Comparison of ENCODE assay signal across 8 cellular contexts in the genomic region with DNA sequence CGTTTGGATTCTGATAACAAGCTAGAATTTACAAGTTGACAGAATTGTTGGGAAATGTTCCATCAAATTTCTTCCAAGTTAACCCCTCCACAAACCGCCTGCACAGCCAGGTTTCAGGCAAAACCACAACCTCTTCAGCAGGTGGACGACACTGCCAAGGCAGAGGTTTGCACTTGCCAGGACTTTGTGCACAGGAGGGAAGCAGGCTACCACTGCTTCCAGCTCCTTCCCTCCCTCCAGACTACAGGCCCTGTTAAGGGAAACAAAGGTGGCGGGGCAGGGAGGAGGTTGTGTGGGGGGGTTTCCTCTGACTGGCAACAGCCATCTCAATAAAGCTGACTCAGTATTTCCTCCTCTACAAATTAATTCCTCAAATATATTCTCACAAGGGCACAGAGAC. TPM values are rescaled to one million over a fixed set of nuclear protein-coding genes. Genes with fewer than 3 reads are reported as not detected.
DNase-seq lines count a peak whose midpoint lies in the region; ATAC-seq and TF ChIP-seq lines count a peak whose summit lies in the region.

No MANE protein-coding gene starts in this region.

- no peak overlapping the region for H3K4me3 Mint-ChIP-seq in HFFc6
- H3K4me3 Mint-ChIP-seq in activated B cell treated with CpG ODN at 0.5 μM for 24 hours, result peak overlapping the region; percentile 29

- H3K27ac Mint-ChIP-seq in HFFc6, result peak overlapping the region; percentile 37; the same call in 1 of the 2 replicates
- H3K27ac Mint-ChIP-seq in activated B cell treated with CpG ODN at 0.5 μM for 24 hours, result no peak overlapping the region

- H4K20me1 ChIP-seq in fibroblast of lung (ENCODE audit: control insufficient read depth, extremely low read depth, insufficient read depth, low read length) (no peaks in the 10 kb centered on the region), smooth muscle cell (ENCODE audit: low read depth) (peaks cover 47% of the 10 kb centered on the region)

- H3K4me3 ChIP-seq in fibroblast of lung (replicated peaks in 1 of 4; ENCODE audit: control extremely low read depth in 1 of 4, insufficient read depth in 1 of 4, low read depth in 3 of 4, low read length in 4 of 4) (no peak overlapping the region), smooth muscle cell (no peak overlapping the region)

- H3K79me2 ChIP-seq in fibroblast of lung (ENCODE audit: control insufficient read depth, insufficient read depth, low read length) (no peaks in the 10 kb centered on the region), smooth muscle cell (ENCODE audit: low read depth) (no peaks in the 10 kb centered on the region)

- no peaks in the 10 kb centered on the region for H3K9me3 Mint-ChIP-seq in HFFc6
- H3K9me3 Mint-ChIP-seq in activated B cell treated with CpG ODN at 0.5 μM for 24 hours, result no peaks in the 10 kb centered on the region

- H3K27me3 ChIP-seq in fibroblast of lung (ENCODE audit: control insufficient read depth, insufficient read depth, low read length) (no peaks in the 10 kb centered on the region), smooth muscle cell (ENCODE audit: low read depth) (no peaks in the 10 kb centered on the region)

- peak overlapping the region; percentile 82 for H3K4me2 ChIP-seq in fibroblast of lung (ENCODE audit: extremely low read depth, insufficient read depth, low read length)
- H3K4me2 ChIP-seq in smooth muscle cell, result no peak overlapping the region

- H3K27me3 Mint-ChIP-seq in HFFc6 (ENCODE audit: insufficient read depth) (peaks cover 3% of the 10 kb centered on the region), activated B cell treated with CpG ODN at 0.5 μM for 24 hours (no peaks in the 10 kb centered on the region)

- no peak for DNase-seq in HFFc6
- no peak for DNase-seq in activated B cell treated with CpG ODN at 0.5 μM for 24 hours
- peak in 1 of 2 donors; percentile 17 for DNase-seq in fibroblast of lung (ENCODE audit: low read depth in 2 of 2)
- DNase-seq in sciatic nerve (ENCODE audit: low spot score), result no peak
- DNase-seq in smooth muscle cell (lab: John Stamatoyannopoulos, UW; ENCODE audit: unreplicated experiment), result no peak
- DNase-seq in NCI-H146 (lab: John Stamatoyannopoulos, UW), result no peak
- no peak for DNase-seq in DMS53 (lab: John Stamatoyannopoulos, UW)

- peaks cover 30% of the 10 kb centered on the region for H3K36me3 Mint-ChIP-seq in HFFc6 (ENCODE audit: low read depth)
- H3K36me3 Mint-ChIP-seq in activated B cell treated with CpG ODN at 0.5 μM for 24 hours (ENCODE audit: low read depth), result peaks cover 8% of the 10 kb centered on the region

- no peak for TF ChIP-seq CTCF in HFFc6 (IDR thresholded peaks at IDR 0.05)
- TF ChIP-seq CTCF in activated B cell treated with CpG ODN at 0.5 μM for 24 hours (IDR thresholded peaks at IDR 0.05), result no peak
- TF ChIP-seq CTCF in fibroblast of lung (conservative IDR thresholded peaks at IDR 0.05 in 1 of 2, IDR thresholded peaks at IDR 0.05 in 1 of 2; ENCODE audit: low read depth in 1 of 2, low read length in 2 of 2), result no peak
- TF ChIP-seq CTCF in smooth muscle cell (IDR thresholded peaks at IDR 0.05; ENCODE audit: borderline replicate concordance, insufficient read depth, poor library complexity, severe bottlenecking), result no peak

- ATAC-seq in activated B cell treated with CpG ODN at 0.5 μM for 24 hours (ENCODE audit: low read depth) (peak; percentile 32), sciatic nerve (peak; percentile 57), GM18909 (IDR thresholded peaks at IDR 0.05; ENCODE audit: poor library complexity, unreplicated experiment) (no peak)

- intact Hi-C loops in activated B cell treated with CpG ODN at 0.5 μM for 24 hours (cut with micrococcal nuclease) (loop anchor here (2.0 to 10.0 kb wide), 3 partner anchors 21 to 71 kb away; a partner anchor contains a TSS), sciatic nerve (cut with DNase I) (no loop called here)

- H3K4me1 Mint-ChIP-seq in HFFc6 (ENCODE audit: low read depth) (peaks cover 42% of the 10 kb centered on the region), activated B cell treated with CpG ODN at 0.5 μM for 24 hours (peaks cover 50% of the 10 kb centered on the region)

- H3F3A ChIP-seq in smooth muscle cell (ENCODE audit: low read depth), result no peaks in the 10 kb centered on the region

- H3K9me3 ChIP-seq in fibroblast of lung (ENCODE audit: control insufficient read depth, insufficient read depth, low read depth, low read length), result no peaks in the 10 kb centered on the region
- H3K9me3 ChIP-seq in smooth muscle cell (replicated peaks; ENCODE audit: low read depth), result no peaks in the 10 kb centered on the region

- H3K36me3 ChIP-seq in fibroblast of lung (ENCODE audit: control insufficient read depth, insufficient read depth, low read length), result no peaks in the 10 kb centered on the region
- no peaks in the 10 kb centered on the region for H3K36me3 ChIP-seq in smooth muscle cell (ENCODE audit: low read depth)

- H3K9ac ChIP-seq in fibroblast of lung (ENCODE audit: insufficient read depth, low read length), result no peak overlapping the region
- no peak overlapping the region for H3K9ac ChIP-seq in smooth muscle cell (ENCODE audit: low read depth)

- peaks cover 12% of the 10 kb centered on the region for H3K4me1 ChIP-seq in fibroblast of lung (ENCODE audit: control insufficient read depth, extremely low read depth, insufficient read depth, low read length)
- no peaks in the 10 kb centered on the region for H3K4me1 ChIP-seq in smooth muscle cell (ENCODE audit: low read depth)

- CTCF ChIA-PET in activated B cell treated with CpG ODN at 0.5 μM for 24 hours (lab: Charles Lee), result interaction anchor here (1.0 to 3.1 kb wide), 2 partner anchors 32 to 73 kb away, joined by 4 to 17 read pairs; no protein-coding TSS in a partner anchor

- H2AFZ ChIP-seq in fibroblast of lung (ENCODE audit: low read length) (no peak overlapping the region), smooth muscle cell (ENCODE audit: low read depth) (no peak overlapping the region)

- WGBS in smooth muscle cell (ENCODE audit: low lambda C conversion rate), result 88% methylated on average over 4 of the region's 4 CpGs

- H3K27ac ChIP-seq in fibroblast of lung (ENCODE audit: insufficient read depth, low read length), result no peak overlapping the region
- no peak overlapping the region for H3K27ac ChIP-seq in smooth muscle cell (ENCODE audit: low read depth)

- POLR2A ChIA-PET in activated B cell treated with CpG ODN at 0.5 μM for 24 hours (lab: Charles Lee), result interaction anchor here (0.6 to 1.9 kb wide), 5 partner anchors 25 to 135 kb away, joined by 3 to 5 read pairs (median 4); a partner anchor contains a TSS

RNA-seq across cellular contexts. Expression of a gene that starts 42.2 kb away (rescaled TPM):
- 10 to 100 TPM; 34.1 to 42.5 (median 38.0) TPM for total RNA-seq in HFFc6 (2021; fragmentation: NEBNext Ultra II Directional; extraction: Animal tissue kit (Norgen Biotek cat#: 25700))
- 12.9 and 13.7 TPM in 2 replicates for total RNA-seq in activated B cell treated with CpG ODN at 0.5 μM for 24 hours
- total RNA-seq in fibroblast of lung, result 73.3 and 75.5 TPM in 2 replicates
- polyA plus RNA-seq in fibroblast of lung, result 28.4 and 49.4 TPM in 2 replicates
- 21.9 and 37.5 TPM in 2 replicates for polyA plus RNA-seq in fibroblast of lung (2012)
- polyA minus RNA-seq in fibroblast of lung (ENCODE audit: low replicate concordance), result 30.3 and 55.1 TPM in 2 replicates
- total RNA-seq in sciatic nerve, result 103 TPM
- total RNA-seq in smooth muscle cell, result 19.4 and 31.9 TPM in 2 replicates
- polyA plus RNA-seq in smooth muscle cell, result 14.2 and 16.1 TPM in 2 replicates

RNA-seq across cellular contexts. Expression of a gene that starts 57.0 kb away (rescaled TPM):
- total RNA-seq in HFFc6 (2021; fragmentation: NEBNext Ultra II Directional; extraction: Animal tissue kit (Norgen Biotek cat#: 25700)), result not detected
- total RNA-seq in activated B cell treated with CpG ODN at 0.5 μM for 24 hours (not detected in 2 replicates), fibroblast of lung (not detected in 2 replicates), sciatic nerve (not detected), smooth muscle cell (not detected in 2 replicates)
- polyA plus RNA-seq in fibroblast of lung (0.03 TPM in 1 of 2 replicates, not detected in the other), smooth muscle cell (0.07 and 0.34 TPM in 2 replicates)
- polyA plus RNA-seq in fibroblast of lung (2012), result 0.07 TPM in 1 of 2 replicates, not detected in the other
- not detected in 2 replicates for polyA minus RNA-seq in fibroblast of lung (ENCODE audit: low replicate concordance)
